30 cellular contexts compared by ENCODE assay signal in genomic region chr13:21216332-21216731, GRCh38. TPM values are rescaled to one million over a fixed set of nuclear protein-coding genes. Genes with fewer than 3 reads are reported as not detected.
DNase-seq lines count a peak whose midpoint lies in the region; ATAC-seq, FAIRE-seq and TF ChIP-seq lines count a peak whose summit lies in the region.
"Had no signal": no experiment of that assay in that cellular context is flagged by ENCODE, and none has a peak within 500 bp of the region (broad histone marks: within the 10 kb centered on the region; RNA-seq: fewer than 3 reads in every experiment).

No MANE protein-coding gene starts in this region.

- no peak overlapping the region for H3K4me3 ChIP-seq in GM23338
- peak overlapping the region; percentile 55 for H3K4me3 ChIP-seq in adipocyte (ENCODE audit: low read length)
- no peak overlapping the region for H3K4me3 ChIP-seq in keratinocyte (ENCODE audit: control insufficient read depth in 2 of 3, extremely low read depth in 1 of 3, insufficient read depth in 2 of 3, low read depth in 1 of 3, low read length in 3 of 3)
- H3K4me3 ChIP-seq in skeletal muscle satellite cell (ENCODE audit: low read length): no peak overlapping the region
- H3K4me3 ChIP-seq: left ventricle myocardium inferior, prostate gland had no signal

- H3K27me3 Mint-ChIP-seq in GM23338 (ENCODE audit: insufficient read depth, low read depth, poor library complexity): peaks cover 8% of the 10 kb centered on the region

- H3K36me3 ChIP-seq in GM23338 (ENCODE audit: insufficient read depth): no peaks in the 10 kb centered on the region
- H3K36me3 ChIP-seq in adipocyte (ENCODE audit: control insufficient read depth, insufficient read depth, low read length, severe bottlenecking): no peaks in the 10 kb centered on the region
- no peaks in the 10 kb centered on the region for H3K36me3 ChIP-seq in keratinocyte (ENCODE audit: control insufficient read depth in 2 of 2, extremely low read depth in 1 of 2, insufficient read depth in 2 of 2, low read length in 2 of 2)
- no peaks in the 10 kb centered on the region for H3K36me3 ChIP-seq in skeletal muscle satellite cell (ENCODE audit: insufficient read depth, low read length)
- H3K36me3 ChIP-seq: breast epithelium, left ventricle myocardium inferior, neutrophil, prostate gland had no signal

- no peaks in the 10 kb centered on the region for H3K9me2 ChIP-seq in GM23338 (ENCODE audit: insufficient read depth)

- H2AFZ ChIP-seq in GM23338: peak overlapping the region; percentile 95
- peak overlapping the region; percentile 62 for H2AFZ ChIP-seq in keratinocyte (ENCODE audit: control insufficient read depth, low read length)

- no peaks in the 10 kb centered on the region for H3K4me1 ChIP-seq in GM23338 (ENCODE audit: insufficient read depth)
- H3K4me1 ChIP-seq in adipocyte (ENCODE audit: control insufficient read depth, insufficient read depth, low read length): peaks cover 5% of the 10 kb centered on the region
- no peaks in the 10 kb centered on the region for H3K4me1 ChIP-seq in keratinocyte (ENCODE audit: control insufficient read depth, extremely low read depth, insufficient read depth, low read length)
- H3K4me1 ChIP-seq in skeletal muscle satellite cell (ENCODE audit: control insufficient read depth, insufficient read depth, low read length): no peaks in the 10 kb centered on the region
- H3K4me1 ChIP-seq: breast epithelium, left ventricle myocardium inferior, prostate gland had no signal

- H4K20me1 ChIP-seq in GM23338 (replicated peaks; ENCODE audit: insufficient read depth) (no peaks in the 10 kb centered on the region), keratinocyte (ENCODE audit: control insufficient read depth, extremely low read depth, insufficient read depth, low read length) (no peaks in the 10 kb centered on the region)

- dilution Hi-C loops in keratinocyte (cut with MboI; ENCODE audit: extremely low pct_ligation_motif_present, low sequenced_read_pairs): no loop called here

- no peak; the same call in 2 of the 3 replicates for ATAC-seq in GM23338
- ATAC-seq in HG03097 (IDR thresholded peaks at IDR 0.05; ENCODE audit: low FRiP score, unreplicated experiment): no peak
- ATAC-seq in GM19023 (IDR thresholded peaks at IDR 0.05; ENCODE audit: unreplicated experiment): no peak
- ATAC-seq in GM19452 (IDR thresholded peaks at IDR 0.05; ENCODE audit: unreplicated experiment): no peak
- ATAC-seq: activated CD8-positive, alpha-beta T cell treated with anti-CD3 and anti-CD28 coated beads, Interleukin-2, amount 10 ng/mL, durations not matched to agents 7 days and 5 days; activated naive CD4-positive, alpha-beta T cell treated with anti-CD3 and anti-CD28 coated beads, Interleukin-2, amount 50 U/mL, for 72 hours; stimulated activated effector memory CD8-positive, alpha-beta T cell treated with anti-CD3 and anti-CD28 coated beads, Interleukin-12 subunit alpha, Interleukin-12 subunit beta, amount 100 ng/mL, for 72 hours had no signal

- H3K9me1 ChIP-seq in keratinocyte (ENCODE audit: control insufficient read depth, extremely low read depth, insufficient read depth, low read length): no peaks in the 10 kb centered on the region

- no peak for FAIRE-seq in keratinocyte (lab: Jason Lieb, UNC)

- H3K79me2 ChIP-seq in GM23338 (replicated peaks; ENCODE audit: insufficient read depth) (no peaks in the 10 kb centered on the region), keratinocyte (ENCODE audit: control insufficient read depth, insufficient read depth, low read length) (no peaks in the 10 kb centered on the region)

- DNase-seq in GM23338 (ENCODE audit: low spot score) (peak; percentile 24), adipocyte (ENCODE audit: low read depth) (peak; percentile 19), keratinocyte (ENCODE audit: low read depth, low spot score) (no peak)
- DNase-seq: activated CD4-positive, alpha-beta T cell treated with anti-CD3 and anti-CD28 coated beads for 4 hours; activated CD8-positive, alpha-beta T cell treated with anti-CD3 and anti-CD28 coated beads, Interleukin-2, amount 10 ng/mL, durations not matched to agents 7 days and 5 days; DMS79; glutamatergic neuron; H9; Karpas-422; left ventricle myocardium inferior; NCI-H1436; NCI-H2081; NCI-H345; NCI-H748 treated with DMSO at 0.1 percent for 48 hours; substantia nigra; T-helper 9 cell; trophoblast cell had no signal

- H3K27me3 ChIP-seq in GM23338 (ENCODE audit: insufficient read depth) (no peaks in the 10 kb centered on the region), adipocyte (replicated peaks; ENCODE audit: control insufficient read depth, insufficient read depth, low read length) (peaks cover 19% of the 10 kb centered on the region), keratinocyte (ENCODE audit: control insufficient read depth, extremely low read depth, insufficient read depth, low read length) (no peaks in the 10 kb centered on the region), skeletal muscle satellite cell (ENCODE audit: control insufficient read depth, insufficient read depth, low read length) (peaks cover 21% of the 10 kb centered on the region)
- H3K27me3 ChIP-seq: breast epithelium, neutrophil had no signal

- no peak overlapping the region for H3K27ac Mint-ChIP-seq in GM23338
- H3K27ac Mint-ChIP-seq: activated CD8-positive, alpha-beta T cell treated with anti-CD3 and anti-CD28 coated beads, Interleukin-2, amount 10 ng/mL, durations not matched to agents 7 days and 5 days; activated naive CD4-positive, alpha-beta T cell treated with anti-CD3 and anti-CD28 coated beads, Interleukin-2, amount 50 U/mL, for 72 hours; activated T-helper 2 cell treated with anti-CD3 and anti-CD28 coated beads, Interferon-gamma antibody, Interleukin-2, Interleukin-4, amounts not matched to agents 10 μg/mL and 5 μg/mL and 100 μg/mL, durations not matched to agents 14 hours and 24 hours and 36 hours; stimulated activated effector memory CD8-positive, alpha-beta T cell treated with anti-CD3 and anti-CD28 coated beads, Interleukin-12 subunit alpha, Interleukin-12 subunit beta, amount 100 ng/mL, for 72 hours had no signal

- H3F3A ChIP-seq in GM23338 (replicated peaks; ENCODE audit: low read depth): no peaks in the 10 kb centered on the region

- H3K27ac ChIP-seq in GM23338 (ENCODE audit: low read depth): no peak overlapping the region
- no peak overlapping the region for H3K27ac ChIP-seq in keratinocyte (ENCODE audit: control insufficient read depth, insufficient read depth, low read length)
- H3K27ac ChIP-seq: breast epithelium, left ventricle myocardium inferior, neutrophil, prostate gland, VCaP had no signal

- no peak overlapping the region for H3K4me3 Mint-ChIP-seq in GM23338
- H3K4me3 Mint-ChIP-seq: activated CD8-positive, alpha-beta T cell treated with anti-CD3 and anti-CD28 coated beads, Interleukin-2, amount 10 ng/mL, durations not matched to agents 7 days and 5 days; CD14-positive monocyte; H9; stimulated activated effector memory CD8-positive, alpha-beta T cell treated with anti-CD3 and anti-CD28 coated beads, Interleukin-12 subunit alpha, Interleukin-12 subunit beta, amount 100 ng/mL, for 72 hours had no signal

- H3K9me3 Mint-ChIP-seq in GM23338: peaks cover 32% of the 10 kb centered on the region

- H3K4me2 ChIP-seq in GM23338 (no peak overlapping the region), keratinocyte (ENCODE audit: control insufficient read depth, extremely low read depth, insufficient read depth, low read depth, low read length) (peak overlapping the region; percentile 12), skeletal muscle satellite cell (ENCODE audit: low read length) (peak overlapping the region; percentile 20)

- H3K9ac ChIP-seq in adipocyte (ENCODE audit: low read length) (no peak overlapping the region), keratinocyte (ENCODE audit: control insufficient read depth, extremely low read depth, insufficient read depth, low read length) (no peak overlapping the region), skeletal muscle satellite cell (ENCODE audit: low read depth, low read length) (no peak overlapping the region)

- TF ChIP-seq CTCF in GM23338 (conservative IDR thresholded peaks at IDR 0.05; ENCODE audit: low read depth in 2 of 2) (no peak), keratinocyte (optimal IDR thresholded peaks at IDR 0.05 in 1 of 3, IDR thresholded peaks at IDR 0.05 in 1 of 3, conservative IDR thresholded peaks at IDR 0.05 in 1 of 3; ENCODE audit: extremely low read depth in 1 of 3, insufficient read depth in 2 of 3, low read length in 3 of 3) (no peak)

- H3K9me3 ChIP-seq in adipocyte (ENCODE audit: control insufficient read depth, low read length) (peaks cover 15% of the 10 kb centered on the region), keratinocyte (ENCODE audit: control insufficient read depth, low read depth, low read length) (no peaks in the 10 kb centered on the region), skeletal muscle satellite cell (replicated peaks; ENCODE audit: low read length) (peaks cover 3% of the 10 kb centered on the region)
- H3K9me3 ChIP-seq: neutrophil, prostate gland had no signal

- 0 out of 3 replicates have a peak, but pooled peaks cover 2% of the 10 kb centered on the region for H3K4me1 Mint-ChIP-seq in GM23338
- H3K4me1 Mint-ChIP-seq: H9 had no signal

- H3K36me3 Mint-ChIP-seq in GM23338 (ENCODE audit: low read depth): peaks cover 16% of the 10 kb centered on the region
- H3K36me3 Mint-ChIP-seq: CD14-positive monocyte; stimulated activated effector memory CD8-positive, alpha-beta T cell treated with anti-CD3 and anti-CD28 coated beads, Interleukin-12 subunit alpha, Interleukin-12 subunit beta, amount 100 ng/mL, for 72 hours had no signal

RNA-seq across cellular contexts. Expression of gene MRPL57, which starts 39.9 kb away (rescaled TPM):
- total RNA-seq in GM23338 (2014; rRNA removed; shearing (Covaris generic)): 39.5 and 41.6 TPM in 2 replicates
- polyA plus RNA-seq in GM23338 (2016; fragmentation: Nextera tagmentation; extraction: Ambion mirVana) (110 and 119 TPM in 2 replicates), keratinocyte (10.4 to 19.9 TPM (median 18.3 TPM) in 3 replicates)
- polyA plus RNA-seq in keratinocyte (2011; ENCODE audit: low read depth): 11.6 TPM
- 11.2 and 11.6 TPM in 2 replicates for polyA plus RNA-seq in keratinocyte (2011; cell fraction: cytosol; rRNA removed)
- polyA plus RNA-seq in keratinocyte (2011; cell fraction: nucleus; rRNA removed): 4.1 and 4.4 TPM in 2 replicates
- polyA plus RNA-seq in keratinocyte (2012; ENCODE audit: low replicate concordance): 13.5 and 17.4 TPM in 2 replicates
- polyA minus RNA-seq in keratinocyte: 3.4 to 3.9 TPM (median 3.5 TPM) in 3 replicates
- 13.2 TPM for polyA minus RNA-seq in keratinocyte (2011; cell fraction: cytosol; rRNA and poly(A)+ RNA removed)
- polyA minus RNA-seq in keratinocyte (2011; cell fraction: nucleus; rRNA and poly(A)+ RNA removed): 2.1 and 2.5 TPM in 2 replicates
- 23.8 and 26.6 TPM in 2 replicates for total RNA-seq in skeletal muscle satellite cell (2012; rRNA removed)

RNA-seq across cellular contexts. Expression of gene SKA3, which starts 40.0 kb away (rescaled TPM):
- 65.9 and 70.2 TPM in 2 replicates for total RNA-seq in GM23338 (2014; rRNA removed; shearing (Covaris generic))
- 179 TPM in 2 replicates for polyA plus RNA-seq in GM23338 (2016; fragmentation: Nextera tagmentation; extraction: Ambion mirVana)
- polyA plus RNA-seq in keratinocyte: 1.4 to 13.4 TPM (median 8.7 TPM) in 3 replicates
- 0.09 TPM for polyA plus RNA-seq in keratinocyte (2011; ENCODE audit: low read depth)
- 2.4 and 5.5 TPM in 2 replicates for polyA plus RNA-seq in keratinocyte (2011; cell fraction: cytosol; rRNA removed)
- 1.5 and 2.2 TPM in 2 replicates for polyA plus RNA-seq in keratinocyte (2011; cell fraction: nucleus; rRNA removed)
- 7.3 TPM in 1 of 2 replicates, not detected in the other for polyA plus RNA-seq in keratinocyte (2012; ENCODE audit: low replicate concordance)
- polyA minus RNA-seq in keratinocyte: 1.7 to 8.5 TPM (median 2.5 TPM) in 3 replicates
- 3.1 TPM for polyA minus RNA-seq in keratinocyte (2011; cell fraction: cytosol; rRNA and poly(A)+ RNA removed)
- 0.62 and 0.74 TPM in 2 replicates for polyA minus RNA-seq in keratinocyte (2011; cell fraction: nucleus; rRNA and poly(A)+ RNA removed)
- 11.4 and 12.7 TPM in 2 replicates for total RNA-seq in skeletal muscle satellite cell (2012; rRNA removed)
- total RNA-seq: mesenteric fat pad had no signal

Comparison
In these comparisons a context has a peak if more than half of its experiments do, and no peak if none do; other contexts are left out.
1. RNA of gene SKA3, which starts 40.0 kb away (polyA plus RNA-seq): 179 TPM in GM23338; 0.09 to 13.4 TPM in keratinocyte; every median in the first group is over 10 times any median in the second.